9 cellular contexts compared by ENCODE assay signal in the genomic region with DNA sequence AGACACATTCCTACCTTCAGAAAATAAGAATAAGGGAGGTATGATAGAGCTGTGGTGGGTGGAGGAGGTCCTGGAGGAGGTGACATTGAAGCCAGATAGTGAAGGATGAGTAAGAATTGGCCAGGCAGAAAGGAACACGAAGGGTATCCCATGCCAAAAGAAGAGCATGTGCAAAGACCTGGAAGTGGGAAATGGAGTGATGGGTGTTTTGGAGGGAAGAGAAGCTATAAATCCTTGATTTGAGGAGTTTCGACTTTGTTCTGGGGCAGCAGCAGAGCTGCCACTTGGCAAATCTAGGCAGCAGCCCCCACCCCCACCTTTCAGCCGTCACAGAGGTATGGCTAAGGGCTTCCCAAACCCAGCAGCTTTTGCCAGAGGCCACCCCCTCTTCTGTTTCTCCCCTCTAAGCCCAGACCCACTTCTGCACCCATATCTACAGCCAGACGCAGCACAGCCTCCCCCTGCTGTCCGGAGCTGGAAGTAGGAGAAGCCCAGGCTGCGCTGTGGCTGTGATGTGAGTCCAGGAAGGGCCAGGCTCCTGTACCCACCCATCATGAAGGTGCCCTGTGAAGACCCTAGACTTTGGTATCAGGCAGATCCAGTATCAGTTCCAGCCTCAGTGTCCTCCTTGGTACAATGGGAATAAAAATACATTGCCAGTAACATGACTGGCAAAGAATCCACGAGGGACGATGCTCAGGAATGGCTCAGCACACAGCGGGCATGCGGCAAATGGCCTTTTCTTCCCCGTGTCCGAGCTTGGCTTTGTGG.
DNase-seq lines count a peak whose midpoint lies in the region; ATAC-seq and TF ChIP-seq lines count a peak whose summit lies in the region.
"Had no signal": no experiment of that assay in that cellular context is flagged by ENCODE, and none has a peak within 500 bp of the region (broad histone marks: within the 10 kb centered on the region; RNA-seq: fewer than 3 reads in every experiment).

No MANE protein-coding gene starts in this region.

- H3K9ac ChIP-seq in PC-3 (ENCODE audit: low read length), result no peak overlapping the region

- no TSS peak for BruUV-seq in PC-3 (replicated peaks; lab: Mats Ljungman, UMichigan)

- intact Hi-C loops in PC-3 (cut with micrococcal nuclease), result loop anchor here (1.0 kb wide), 1 partner anchor 188 kb away; no protein-coding TSS in a partner anchor

- H3K9me2 ChIP-seq in PC-3 (replicated peaks; ENCODE audit: low read length), result no peaks in the 10 kb centered on the region

- H3K27me3 Mint-ChIP-seq in brain, result peaks cover 60% of the 10 kb centered on the region

- H3K36me3 ChIP-seq in PC-3 (ENCODE audit: low read depth, low read length), result no peaks in the 10 kb centered on the region

- CTCF ChIA-PET in PC-3 (lab: Charles Lee), result interaction anchor here (1.2 kb wide), 1 partner anchor 188 kb away, joined by 11 read pairs; a partner anchor contains a TSS

- POLR2A ChIA-PET in PC-3 (lab: Charles Lee; ENCODE audit: unreplicated experiment), result interaction anchor here (0.6 kb wide), 1 partner anchor 157 kb away, joined by 8 read pairs; no protein-coding TSS in a partner anchor

- peaks cover 30% of the 10 kb centered on the region for H3K27me3 ChIP-seq in PC-3 (ENCODE audit: low read length)

- H2AFZ ChIP-seq in PC-3 (ENCODE audit: low read length), result no peak overlapping the region

- no peak overlapping the region for H3K4me3 ChIP-seq in PC-3 (ENCODE audit: low read length)

- no peak overlapping the region for H3K4me2 ChIP-seq in PC-3 (ENCODE audit: low read length)

- ATAC-seq in PC-3 (peak; percentile 86), HG03108 (IDR thresholded peaks at IDR 0.05; ENCODE audit: unreplicated experiment) (no peak), GM21717 (IDR thresholded peaks at IDR 0.05; ENCODE audit: unreplicated experiment) (no peak)

- H3K4me1 Mint-ChIP-seq in brain, result peaks cover 44% of the 10 kb centered on the region

- DNase-seq in DMS114 treated with DMSO at 0.1 percent for 48 hours (lab: John Stamatoyannopoulos, UW; ENCODE audit: unreplicated experiment) (peak; percentile 82), HT-29 (ENCODE audit: low spot score) (peak; percentile 72), PC-3 (peak; percentile 54), inferior parietal cortex (ENCODE audit: extremely low spot score) (peak; percentile 78)
- peak; percentile 26 for DNase-seq in stimulated activated CD4-positive, alpha-beta T cell treated with anti-CD3 and anti-CD28 coated beads, Interleukin-4, amount 100 ng/mL, for 24 hours

- peaks cover 0 to 4% (median 0%) of the 10 kb centered on the region in 5 experiments for H3K9me3 Mint-ChIP-seq in brain
- H3K9me3 Mint-ChIP-seq: T-cell had no signal

- no peaks in the 10 kb centered on the region for H3F3A ChIP-seq in PC-3 (ENCODE audit: low read length, unreplicated experiment)

- H3K27ac ChIP-seq in PC-3 (ENCODE audit: low read length), result no peak overlapping the region

- H3K4me1 ChIP-seq in PC-3 (ENCODE audit: insufficient read depth, low read length), result no peaks in the 10 kb centered on the region

- no peaks in the 10 kb centered on the region for H3K36me3 Mint-ChIP-seq in brain
- H3K36me3 Mint-ChIP-seq: T-cell had no signal

- H3K9me3 ChIP-seq in PC-3 (ENCODE audit: low read length), result no peaks in the 10 kb centered on the region

- peak overlapping the region; percentile 40 to 82 (median 67) for H3K4me3 Mint-ChIP-seq in brain

- no peaks in the 10 kb centered on the region for H3K79me2 ChIP-seq in PC-3 (ENCODE audit: low read length)

- TF ChIP-seq CTCF in PC-3 (conservative IDR thresholded peaks at IDR 0.05; ENCODE audit: low read depth, low read length) (peak; percentile 80), brain (conservative IDR thresholded peaks at IDR 0.05) (peak; percentile 93 to 96)

- peak overlapping the region; percentile 4 to 75 (median 56) for H3K27ac Mint-ChIP-seq in brain
- H3K27ac Mint-ChIP-seq: T-cell had no signal

- no peaks in the 10 kb centered on the region for H4K20me1 ChIP-seq in PC-3 (ENCODE audit: low read length)

Comparison
In these comparisons a context has a peak if more than half of its experiments do, and no peak if none do; other contexts are left out.
1. DNase-seq: peak in every context shown above with its lines; median percentile 82 in DMS114 treated with DMSO at 0.1 percent for 48 hours; 78 in inferior parietal cortex; 72 in HT-29; 54 in PC-3; 26 in stimulated activated CD4-positive, alpha-beta T cell treated with anti-CD3 and anti-CD28 coated beads, Interleukin-4, amount 100 ng/mL, for 24 hours.